8 cellular contexts compared by ENCODE assay signal in genomic region chr10:27242473-27242950, GRCh38. TPM values are rescaled to one million over a fixed set of nuclear protein-coding genes. Genes with fewer than 3 reads are reported as not detected.
DNase-seq lines count a peak whose midpoint lies in the region; ATAC-seq and TF ChIP-seq lines count a peak whose summit lies in the region.

No MANE protein-coding gene starts in this region.

- H3K9me3 ChIP-seq in RWPE2 (ENCODE audit: severe bottlenecking), result no peaks in the 10 kb centered on the region
- no peaks in the 10 kb centered on the region for H3K9me3 ChIP-seq in esophagus squamous epithelium

- no peak for ATAC-seq in RWPE2 (ENCODE audit: low read depth)
- ATAC-seq in GM18519 (IDR thresholded peaks at IDR 0.05; ENCODE audit: low FRiP score, unreplicated experiment), result no peak

- no peaks in the 10 kb centered on the region for H3K27me3 ChIP-seq in RWPE2 (ENCODE audit: insufficient read depth, poor library complexity, severe bottlenecking)
- no peaks in the 10 kb centered on the region for H3K27me3 ChIP-seq in esophagus squamous epithelium
- H3K27me3 ChIP-seq in rectal smooth muscle tissue (ENCODE audit: control insufficient read depth, insufficient read depth, low read length), result no peaks in the 10 kb centered on the region

- DNase-seq in RWPE2 (ENCODE audit: low spot score) (no peak), esophagus squamous epithelium (lab: John Stamatoyannopoulos, UW) (no peak), NCI-H526 treated with DMSO at 0.1 percent for 48 hours (lab: John Stamatoyannopoulos, UW) (no peak), NAMALWA (ENCODE audit: low spot score) (no peak), SIG-M5 (lab: John Stamatoyannopoulos, UW) (no peak)

- 0% methylated on average over 6 of the region's 6 CpGs for WGBS in esophagus squamous epithelium, 2 donors

- TF ChIP-seq CTCF in GM12875 (IDR thresholded peaks at IDR 0.05; ENCODE audit: borderline replicate concordance, insufficient read depth, low read depth, low read length), result no peak
- peak; percentile 7 for TF ChIP-seq CTCF in RWPE2 (IDR thresholded peaks at IDR 0.05; ENCODE audit: poor library complexity, severe bottlenecking)
- peak in 1 of 6 experiments; percentile 5 for TF ChIP-seq CTCF in esophagus squamous epithelium (IDR thresholded peaks at IDR 0.05)

- intact Hi-C loops in esophagus squamous epithelium (cut with DNase I), result no loop called here

- no peak for TF ChIP-seq POLR2A in esophagus squamous epithelium (IDR thresholded peaks at IDR 0.05)

- H3K4me3 ChIP-seq in GM12875 (ENCODE audit: low read depth, low read length) (peak overlapping the region; percentile 54), RWPE2 (ENCODE audit: severe bottlenecking) (peak overlapping the region; percentile 53), esophagus squamous epithelium (peak overlapping the region; percentile 70 to 92 (median 82)), rectal smooth muscle tissue (ENCODE audit: low read length) (peak overlapping the region; percentile 81)

- H3K36me3 ChIP-seq in RWPE2 (ENCODE audit: low read depth) (peaks cover 8% of the 10 kb centered on the region; the same call in 1 of the 2 replicates), esophagus squamous epithelium (no peaks in the 10 kb centered on the region), rectal smooth muscle tissue (ENCODE audit: control insufficient read depth, insufficient read depth, low read length) (no peaks in the 10 kb centered on the region)

- H3K4me1 ChIP-seq in RWPE2 (ENCODE audit: insufficient read depth, poor library complexity, severe bottlenecking), result peaks cover 16% of the 10 kb centered on the region
- peaks cover 0 to 49% (median 16%) of the 10 kb centered on the region in 3 donors for H3K4me1 ChIP-seq in esophagus squamous epithelium
- H3K4me1 ChIP-seq in rectal smooth muscle tissue (ENCODE audit: control insufficient read depth, insufficient read depth, low read length), result peaks cover 9% of the 10 kb centered on the region

- H3K27ac ChIP-seq in RWPE2 (ENCODE audit: poor library complexity, severe bottlenecking) (peak overlapping the region; percentile 85), esophagus squamous epithelium (peak overlapping the region; percentile 94 to 99 (median 97)), rectal smooth muscle tissue (ENCODE audit: low read depth, low read length) (peak overlapping the region; percentile 98)

- peak overlapping the region; percentile 6 for H3K9ac ChIP-seq in rectal smooth muscle tissue (ENCODE audit: low read length)

RNA-seq across cellular contexts. Expression of gene ACBD5, which starts 1.9 kb away (rescaled TPM):
- total RNA-seq in esophagus squamous epithelium, result 10 to 100 TPM; 10.4 to 27.0 (median 12.6) TPM
